ENCODE assay signal across 1 cellular context in genomic region chr19:50376166-50377050, GRCh38.
TF ChIP-seq lines count a peak whose summit lies in the region.

Gene NR1H2 (plus strand): TSS chr19:50376457. CDS start chr19:50377606, 1,149 bp downstream.

TF ChIP-seq in K562, 482 proteins besides CTCF, POLR2A, EP300 and RAD21 (continued from another document and continues in another):
- TF ChIP-seq HOMEZ (CRISPR knock-in tag; IDR thresholded peaks at IDR 0.05) (0 out of 2 replicates have a peak, but pooled peaks have one; percentile 27), MAFK (IDR thresholded peaks at IDR 0.05; ENCODE audit: low read length) (peak; percentile 29; the same call in 1 of the 2 replicates), E2F8 (IDR thresholded peaks at IDR 0.05; ENCODE audit: low read depth, partially characterized antibody) (peak; percentile 98), ZNF24 (IDR thresholded peaks at IDR 0.05) (peak; percentile 26; the same call in 1 of the 2 replicates), ZFX (CRISPR knock-in tag; IDR thresholded peaks at IDR 0.05) (peak; percentile 53), ETV5 (CRISPR knock-in tag; IDR thresholded peaks at IDR 0.05; ENCODE audit: low read depth) (peak; percentile 96), MYC (IDR thresholded peaks at IDR 0.05; ENCODE audit: low read depth, low read length) (peak; percentile 42; the same call in 1 of the 2 replicates), MYC (CRISPR knock-in tag; IDR thresholded peaks at IDR 0.05; ENCODE audit: borderline replicate concordance, low read depth) (0 out of 2 replicates have a peak, but pooled peaks have one; percentile 72), ZNF175 (CRISPR knock-in tag; IDR thresholded peaks at IDR 0.05; ENCODE audit: low read depth) (0 out of 2 replicates have a peak, but pooled peaks have one; percentile 72), SP1 (CRISPR knock-in tag; IDR thresholded peaks at IDR 0.05) (peak; percentile 96), SIN3A (IDR thresholded peaks at IDR 0.05; ENCODE audit: borderline replicate concordance in 2 of 2, control insufficient read depth in 1 of 2, low read depth in 2 of 2, low read length in 2 of 2) (peak in 1 of 2 experiments; percentile 88; a peak in 2 of 4 replicates), DPF2 (IDR thresholded peaks at IDR 0.05) (peak; percentile 38), RFX1 (IDR thresholded peaks at IDR 0.05) (peak; percentile 90), U2AF2 (optimal IDR thresholded peaks at IDR 0.05; ENCODE audit: low read depth, low read length) (no peak), PTBP1 (IDR thresholded peaks at IDR 0.05; ENCODE audit: low read depth, low read length) (no peak), GTF2F1 (IDR thresholded peaks at IDR 0.05; ENCODE audit: low read depth, low read length) (peak; percentile 82), GTF2E2 (tag; IDR thresholded peaks at IDR 0.05) (peak; percentile 15; the same call in 1 of the 2 replicates), SOX6 (IDR thresholded peaks at IDR 0.05) (peak; percentile 50), GABPB1 (CRISPR knock-in tag; IDR thresholded peaks at IDR 0.05) (peak; percentile 100), FOXA1 (IDR thresholded peaks at IDR 0.05; ENCODE audit: borderline replicate concordance) (no peak), NR4A1 (CRISPR knock-in tag; IDR thresholded peaks at IDR 0.05) (0 out of 2 replicates have a peak, but pooled peaks have one; percentile 48), NR4A1 (tag; IDR thresholded peaks at IDR 0.05) (peak; percentile 32; the same call in 1 of the 2 replicates), KLF13 (tag; IDR thresholded peaks at IDR 0.05; ENCODE audit: borderline replicate concordance, low read depth) (peak; percentile 49), BRCA1 (IDR thresholded peaks at IDR 0.05) (no peak), BRCA1 (CRISPR knock-in tag; IDR thresholded peaks at IDR 0.05) (no peak), CTBP1 (IDR thresholded peaks at IDR 0.05; ENCODE audit: borderline replicate concordance) (peak; percentile 44; the same call in 1 of the 2 replicates), KLF6 (CRISPR knock-in tag; IDR thresholded peaks at IDR 0.05; ENCODE audit: borderline replicate concordance) (0 out of 2 replicates have a peak, but pooled peaks have one; percentile 44), E2F6 (IDR thresholded peaks at IDR 0.05; ENCODE audit: borderline replicate concordance in 1 of 2, extremely low read depth in 1 of 2, insufficient read depth in 1 of 2, insufficient read length in 1 of 2, low read depth in 1 of 2, low read length in 1 of 2, poor library complexity in 1 of 2, severe bottlenecking in 1 of 2) (peak; percentile 39 to 71), POLR2AphosphoS5 (IDR thresholded peaks at IDR 0.05; ENCODE audit: control insufficient read depth, insufficient read depth, low read depth, low read length) (peak; percentile 89), ZNF77 (CRISPR knock-in tag; IDR thresholded peaks at IDR 0.05) (no peak), SNRNP70 (optimal IDR thresholded peaks at IDR 0.05; ENCODE audit: low read depth, low read length) (no peak), MEF2A (IDR thresholded peaks at IDR 0.05; ENCODE audit: control insufficient read depth, low read depth, low read length) (0 out of 2 replicates have a peak, but pooled peaks have one; percentile 8), TCF7L2 (IDR thresholded peaks at IDR 0.05; ENCODE audit: low read depth, low read length) (0 out of 2 replicates have a peak, but pooled peaks have one; percentile 44), TAF1 (IDR thresholded peaks at IDR 0.05; ENCODE audit: control insufficient read depth, extremely low read depth, insufficient read depth, low read length, severe bottlenecking) (peak; percentile 94), ETS1 (conservative IDR thresholded peaks at IDR 0.05; ENCODE audit: control insufficient read depth, low read depth, low read length) (peak; percentile 68; the same call in 1 of the 2 replicates), ZC3H11A (IDR thresholded peaks at IDR 0.05; ENCODE audit: low read depth, low read length) (peak; percentile 92; the same call in 1 of the 2 replicates), DEAF1 (CRISPR knock-in tag; IDR thresholded peaks at IDR 0.05) (0 out of 2 replicates have a peak, but pooled peaks have one; percentile 22), SMAD1 (IDR thresholded peaks at IDR 0.05; ENCODE audit: low read depth, low read length, partially characterized antibody) (peak; percentile 75), HDAC6 (IDR thresholded peaks at IDR 0.05; ENCODE audit: low read depth, low read length) (no peak), NKRF (IDR thresholded peaks at IDR 0.05; ENCODE audit: borderline replicate concordance) (peak; percentile 85), RFX5 (IDR thresholded peaks at IDR 0.05; ENCODE audit: low read depth, low read length) (no peak)
- TF ChIP-seq, protein P1, sequence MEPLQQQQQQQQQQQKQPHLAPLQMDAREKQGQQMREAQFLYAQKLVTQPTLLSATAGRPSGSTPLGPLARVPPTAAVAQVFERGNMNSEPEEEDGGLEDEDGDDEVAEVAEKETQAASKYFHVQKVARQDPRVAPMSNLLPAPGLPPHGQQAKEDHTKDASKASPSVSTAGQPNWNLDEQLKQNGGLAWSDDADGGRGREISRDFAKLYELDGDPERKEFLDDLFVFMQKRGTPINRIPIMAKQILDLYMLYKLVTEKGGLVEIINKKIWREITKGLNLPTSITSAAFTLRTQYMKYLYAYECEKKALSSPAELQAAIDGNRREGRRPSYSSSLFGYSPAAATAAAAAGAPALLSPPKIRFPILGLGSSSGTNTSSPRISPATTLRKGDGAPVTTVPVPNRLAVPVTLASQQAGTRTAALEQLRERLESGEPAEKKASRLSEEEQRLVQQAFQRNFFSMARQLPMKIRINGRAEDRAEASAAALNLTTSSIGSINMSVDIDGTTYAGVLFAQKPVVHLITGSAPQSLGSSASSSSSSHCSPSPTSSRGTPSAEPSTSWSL (CRISPR knock-in tag; IDR thresholded peaks at IDR 0.05; ENCODE audit: borderline replicate concordance), result no peak
- TF ChIP-seq, protein P2, sequence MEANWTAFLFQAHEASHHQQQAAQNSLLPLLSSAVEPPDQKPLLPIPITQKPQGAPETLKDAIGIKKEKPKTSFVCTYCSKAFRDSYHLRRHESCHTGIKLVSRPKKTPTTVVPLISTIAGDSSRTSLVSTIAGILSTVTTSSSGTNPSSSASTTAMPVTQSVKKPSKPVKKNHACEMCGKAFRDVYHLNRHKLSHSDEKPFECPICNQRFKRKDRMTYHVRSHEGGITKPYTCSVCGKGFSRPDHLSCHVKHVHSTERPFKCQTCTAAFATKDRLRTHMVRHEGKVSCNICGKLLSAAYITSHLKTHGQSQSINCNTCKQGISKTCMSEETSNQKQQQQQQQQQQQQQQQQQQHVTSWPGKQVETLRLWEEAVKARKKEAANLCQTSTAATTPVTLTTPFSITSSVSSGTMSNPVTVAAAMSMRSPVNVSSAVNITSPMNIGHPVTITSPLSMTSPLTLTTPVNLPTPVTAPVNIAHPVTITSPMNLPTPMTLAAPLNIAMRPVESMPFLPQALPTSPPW (CRISPR knock-in tag; IDR thresholded peaks at IDR 0.05), result peak; percentile 85
- TF ChIP-seq, protein P3, sequence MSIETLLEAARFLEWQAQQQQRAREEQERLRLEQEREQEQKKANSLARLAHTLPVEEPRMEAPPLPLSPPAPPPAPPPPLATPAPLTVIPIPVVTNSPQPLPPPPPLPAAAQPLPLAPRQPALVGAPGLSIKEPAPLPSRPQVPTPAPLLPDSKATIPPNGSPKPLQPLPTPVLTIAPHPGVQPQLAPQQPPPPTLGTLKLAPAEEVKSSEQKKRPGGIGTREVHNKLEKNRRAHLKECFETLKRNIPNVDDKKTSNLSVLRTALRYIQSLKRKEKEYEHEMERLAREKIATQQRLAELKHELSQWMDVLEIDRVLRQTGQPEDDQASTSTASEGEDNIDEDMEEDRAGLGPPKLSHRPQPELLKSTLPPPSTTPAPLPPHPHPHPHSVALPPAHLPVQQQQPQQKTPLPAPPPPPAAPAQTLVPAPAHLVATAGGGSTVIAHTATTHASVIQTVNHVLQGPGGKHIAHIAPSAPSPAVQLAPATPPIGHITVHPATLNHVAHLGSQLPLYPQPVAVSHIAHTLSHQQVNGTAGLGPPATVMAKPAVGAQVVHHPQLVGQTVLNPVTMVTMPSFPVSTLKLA (conservative IDR thresholded peaks at IDR 0.05), result peak; percentile 74 to 89
- TF ChIP-seq, protein P4, sequence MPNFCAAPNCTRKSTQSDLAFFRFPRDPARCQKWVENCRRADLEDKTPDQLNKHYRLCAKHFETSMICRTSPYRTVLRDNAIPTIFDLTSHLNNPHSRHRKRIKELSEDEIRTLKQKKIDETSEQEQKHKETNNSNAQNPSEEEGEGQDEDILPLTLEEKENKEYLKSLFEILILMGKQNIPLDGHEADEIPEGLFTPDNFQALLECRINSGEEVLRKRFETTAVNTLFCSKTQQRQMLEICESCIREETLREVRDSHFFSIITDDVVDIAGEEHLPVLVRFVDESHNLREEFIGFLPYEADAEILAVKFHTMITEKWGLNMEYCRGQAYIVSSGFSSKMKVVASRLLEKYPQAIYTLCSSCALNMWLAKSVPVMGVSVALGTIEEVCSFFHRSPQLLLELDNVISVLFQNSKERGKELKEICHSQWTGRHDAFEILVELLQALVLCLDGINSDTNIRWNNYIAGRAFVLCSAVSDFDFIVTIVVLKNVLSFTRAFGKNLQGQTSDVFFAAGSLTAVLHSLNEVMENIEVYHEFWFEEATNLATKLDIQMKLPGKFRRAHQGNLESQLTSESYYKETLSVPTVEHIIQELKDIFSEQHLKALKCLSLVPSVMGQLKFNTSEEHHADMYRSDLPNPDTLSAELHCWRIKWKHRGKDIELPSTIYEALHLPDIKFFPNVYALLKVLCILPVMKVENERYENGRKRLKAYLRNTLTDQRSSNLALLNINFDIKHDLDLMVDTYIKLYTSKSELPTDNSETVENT (CRISPR knock-in tag; IDR thresholded peaks at IDR 0.05), result peak; percentile 74
